In the genomic region with DNA sequence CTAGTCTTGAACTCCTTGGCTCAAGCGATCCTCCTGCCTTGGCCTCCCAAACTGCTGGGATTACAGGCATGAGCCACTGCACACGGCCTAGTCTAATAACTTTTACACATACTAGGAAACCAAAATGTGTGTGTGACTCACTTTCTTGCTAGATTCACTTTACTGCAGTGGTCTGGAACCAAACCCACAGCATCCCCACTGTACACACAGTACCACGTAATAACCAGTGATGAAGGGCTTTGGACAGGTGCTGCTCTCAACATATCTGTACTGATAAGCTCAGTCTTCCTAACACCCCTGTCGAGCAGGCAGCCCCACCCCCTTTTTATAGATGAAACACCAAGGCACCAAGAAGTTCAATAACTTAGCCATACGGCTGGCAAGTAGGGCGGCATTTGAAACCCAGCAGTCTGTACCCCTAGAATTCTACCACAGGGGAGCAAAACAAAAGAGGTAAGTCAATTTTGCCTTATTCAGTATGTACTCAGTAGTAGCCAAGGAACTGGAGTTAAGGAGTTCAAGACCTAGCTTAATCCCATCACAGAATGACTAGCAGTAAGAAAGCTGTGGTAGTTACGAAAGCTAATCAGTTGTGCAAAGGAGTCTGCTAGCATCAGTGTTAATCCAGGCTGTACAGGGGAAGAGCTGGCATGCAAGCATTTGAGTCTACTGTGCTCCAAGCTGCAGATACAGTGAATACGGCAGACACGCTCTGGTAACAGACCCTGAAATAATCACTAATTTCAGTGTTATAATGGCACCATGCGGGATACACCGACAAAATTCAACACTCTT, we compare ENCODE assay signal across 13 cellular contexts. TPM values are rescaled to one million over a fixed set of nuclear protein-coding genes. Genes with fewer than 3 reads are reported as not detected.
DNase-seq lines count a peak whose midpoint lies in the region; ATAC-seq and TF ChIP-seq lines count a peak whose summit lies in the region.
"Had no signal": no experiment of that assay in that cellular context is flagged by ENCODE, and none has a peak within 500 bp of the region (broad histone marks: within the 10 kb centered on the region; RNA-seq: fewer than 3 reads in every experiment).

No MANE protein-coding gene starts in this region.

- H3K4me3 ChIP-seq in body of pancreas: no peak overlapping the region
- H3K4me3 ChIP-seq: transverse colon had no signal

- CTCF ChIA-PET in activated naive CD4-positive, alpha-beta T cell treated with anti-CD3 and anti-CD28 coated beads, Interleukin-2, amount 10 ng/mL, durations not matched to agents 7 days and 5 days (lab: Charles Lee): interaction anchor here (1.4 kb wide), 1 partner anchor 60 kb away, joined by 7 read pairs; no protein-coding TSS in a partner anchor

- intact Hi-C loops in body of pancreas (cut with DNase I): no loop called here

- TF ChIP-seq CTCF in body of pancreas (IDR thresholded peaks at IDR 0.05): no peak

- H3K4me1 Mint-ChIP-seq in activated naive CD4-positive, alpha-beta T cell treated with anti-CD3 and anti-CD28 coated beads, Interleukin-2, amount 10 ng/mL, durations not matched to agents 7 days and 5 days: peaks cover 46% of the 10 kb centered on the region
- H3K4me1 Mint-ChIP-seq in natural killer cell treated with Interleukin-12 subunit alpha and Interleukin-12 subunit beta and Interleukin-15 and Interleukin-18, amount 100 ng/mL, for 72 hours (ENCODE audit: low read depth in 2 of 2): peaks cover 32 to 34% of the 10 kb centered on the region in 2 donors

- peaks cover 11% of the 10 kb centered on the region for H3K4me1 ChIP-seq in body of pancreas

- peaks cover 48% of the 10 kb centered on the region for H3K36me3 Mint-ChIP-seq in activated naive CD4-positive, alpha-beta T cell treated with anti-CD3 and anti-CD28 coated beads, Interleukin-2, amount 10 ng/mL, durations not matched to agents 7 days and 5 days
- H3K36me3 Mint-ChIP-seq in natural killer cell treated with Interleukin-12 subunit alpha and Interleukin-12 subunit beta and Interleukin-15 and Interleukin-18, amount 100 ng/mL, for 72 hours: peaks cover 13% of the 10 kb centered on the region

- ATAC-seq in natural killer cell treated with Interleukin-12 subunit alpha and Interleukin-12 subunit beta and Interleukin-15 and Interleukin-18, amount 100 ng/mL, for 72 hours: peak; percentile 38 to 73
- ATAC-seq in GM18909 (IDR thresholded peaks at IDR 0.05; ENCODE audit: poor library complexity, unreplicated experiment): no peak
- ATAC-seq in body of pancreas: no peak

- peaks cover 2% of the 10 kb centered on the region for H3K27me3 Mint-ChIP-seq in activated naive CD4-positive, alpha-beta T cell treated with anti-CD3 and anti-CD28 coated beads, Interleukin-2, amount 10 ng/mL, durations not matched to agents 7 days and 5 days
- no peaks in the 10 kb centered on the region for H3K27me3 Mint-ChIP-seq in natural killer cell treated with Interleukin-12 subunit alpha and Interleukin-12 subunit beta and Interleukin-15 and Interleukin-18, amount 100 ng/mL, for 72 hours

- 90 to 92% methylated on average over 11 of the region's 11 CpGs for WGBS in body of pancreas, 2 donors

- peak overlapping the region; percentile 53 for H3K27ac Mint-ChIP-seq in activated naive CD4-positive, alpha-beta T cell treated with anti-CD3 and anti-CD28 coated beads, Interleukin-2, amount 10 ng/mL, durations not matched to agents 7 days and 5 days
- peak overlapping the region; percentile 29 to 77 for H3K27ac Mint-ChIP-seq in natural killer cell treated with Interleukin-12 subunit alpha and Interleukin-12 subunit beta and Interleukin-15 and Interleukin-18, amount 100 ng/mL, for 72 hours
- H3K27ac Mint-ChIP-seq: mesothelial cell of epicardium had no signal

- H3K27me3 ChIP-seq in body of pancreas: no peaks in the 10 kb centered on the region
- H3K27me3 ChIP-seq: transverse colon had no signal

- DNase-seq in NK-92 treated with Interleukin-12 subunit alpha and Interleukin-12 subunit beta, amount 100 ng/mL, for 24 hours (lab: John Stamatoyannopoulos, UW): peak; percentile 13
- DNase-seq in NK-92 (lab: John Stamatoyannopoulos, UW; ENCODE audit: unreplicated experiment) (no peak), NCI-H82 treated with DMSO at 0.1 percent for 48 hours (lab: John Stamatoyannopoulos, UW; ENCODE audit: unreplicated experiment) (peak; percentile 75), SW 1271 (lab: John Stamatoyannopoulos, UW) (no peak), body of pancreas (no peak)
- no peak for DNase-seq in activated naive CD4-positive, alpha-beta T cell treated with anti-CD3 and anti-CD28 coated beads, Interleukin-2, amount 10 ng/mL, durations not matched to agents 7 days and 5 days
- DNase-seq in natural killer cell treated with Interleukin-12 subunit alpha and Interleukin-12 subunit beta and Interleukin-15 and Interleukin-18, amount 100 ng/mL, for 72 hours (ENCODE audit: low spot score): no peak
- DNase-seq: 8988T, H7, NCI-H187, transverse colon had no signal

- no peak overlapping the region for H3K27ac ChIP-seq in body of pancreas
- H3K27ac ChIP-seq: transverse colon had no signal

- H3K36me3 ChIP-seq in body of pancreas (replicated peaks in 1 of 2; ENCODE audit: insufficient read depth in 1 of 2, low read depth in 2 of 2): no peaks in the 10 kb centered on the region
- H3K36me3 ChIP-seq: transverse colon had no signal

- no peaks in the 10 kb centered on the region for H3K9me3 ChIP-seq in body of pancreas
- H3K9me3 ChIP-seq: transverse colon had no signal

- no peak for TF ChIP-seq POLR2A in body of pancreas (IDR thresholded peaks at IDR 0.05)

- no peak overlapping the region for H3K4me3 Mint-ChIP-seq in activated naive CD4-positive, alpha-beta T cell treated with anti-CD3 and anti-CD28 coated beads, Interleukin-2, amount 10 ng/mL, durations not matched to agents 7 days and 5 days
- peak overlapping the region; percentile 60 for H3K4me3 Mint-ChIP-seq in natural killer cell treated with Interleukin-12 subunit alpha and Interleukin-12 subunit beta and Interleukin-15 and Interleukin-18, amount 100 ng/mL, for 72 hours
- H3K4me3 Mint-ChIP-seq: mesothelial cell of epicardium had no signal

- no peaks in the 10 kb centered on the region for H3K9me3 Mint-ChIP-seq in activated naive CD4-positive, alpha-beta T cell treated with anti-CD3 and anti-CD28 coated beads, Interleukin-2, amount 10 ng/mL, durations not matched to agents 7 days and 5 days
- H3K9me3 Mint-ChIP-seq in natural killer cell treated with Interleukin-12 subunit alpha and Interleukin-12 subunit beta and Interleukin-15 and Interleukin-18, amount 100 ng/mL, for 72 hours: no peaks in the 10 kb centered on the region
- H3K9me3 Mint-ChIP-seq: mesothelial cell of epicardium had no signal

RNA-seq across cellular contexts. Expression of gene DNMT1, which starts 4.9 kb away (rescaled TPM):
- 100 to 1,000 TPM; 322 to 576 TPM for total RNA-seq in natural killer cell treated with Interleukin-12 subunit alpha and Interleukin-12 subunit beta and Interleukin-15 and Interleukin-18, amount 100 ng/mL, for 72 hours
- 10 to 100 TPM; 17.9 to 36.6 TPM for total RNA-seq in body of pancreas

RNA-seq across cellular contexts. Expression of gene S1PR2, which starts 41.3 kb away (rescaled TPM):
- total RNA-seq in natural killer cell treated with Interleukin-12 subunit alpha and Interleukin-12 subunit beta and Interleukin-15 and Interleukin-18, amount 100 ng/mL, for 72 hours: 1 to 10 TPM; 6.2 to 6.5 TPM
- total RNA-seq in body of pancreas: 1 to 10 TPM; 2.6 to 3.6 TPM

Comparison
In these comparisons a context has a peak if more than half of its experiments do, and no peak if none do; other contexts are left out.
1. DNase-seq: peak in NK-92 treated with Interleukin-12 subunit alpha and Interleukin-12 subunit beta, amount 100 ng/mL, for 24 hours (single experiment) and NCI-H82 treated with DMSO at 0.1 percent for 48 hours (single experiment); none in NK-92 (single experiment), activated naive CD4-positive, alpha-beta T cell treated with anti-CD3 and anti-CD28 coated beads, Interleukin-2, amount 10 ng/mL, durations not matched to agents 7 days and 5 days (single experiment), natural killer cell treated with Interleukin-12 subunit alpha and Interleukin-12 subunit beta and Interleukin-15 and Interleukin-18, amount 100 ng/mL, for 72 hours (single experiment), SW 1271 (0 of 2) and body of pancreas (0 of 4).
2. ATAC-seq: peak in natural killer cell treated with Interleukin-12 subunit alpha and Interleukin-12 subunit beta and Interleukin-15 and Interleukin-18, amount 100 ng/mL, for 72 hours (2 of 2); none in GM18909 (single experiment) and body of pancreas (single experiment).
3. RNA of gene DNMT1, which starts 4.9 kb away (total RNA-seq): 322 to 576 TPM in natural killer cell treated with Interleukin-12 subunit alpha and Interleukin-12 subunit beta and Interleukin-15 and Interleukin-18, amount 100 ng/mL, for 72 hours; 17.9 to 36.6 TPM in body of pancreas; every median in the first group is over 4 times any median in the second.